ENCODE assay signal across 8 cellular contexts in genomic region chr13:21326155-21327030, GRCh38.
DNase-seq lines count a peak whose midpoint lies in the region; ATAC-seq and TF ChIP-seq lines count a peak whose summit lies in the region.

No MANE protein-coding gene starts in this region.

- H3K36me3 ChIP-seq in PC-9 (ENCODE audit: low read depth) (no peaks in the 10 kb centered on the region), urinary bladder (ENCODE audit: insufficient read depth) (no peaks in the 10 kb centered on the region), Karpas-422 (ENCODE audit: insufficient read depth, low read length) (no peaks in the 10 kb centered on the region)

- H3K9me2 ChIP-seq in PC-9 (ENCODE audit: insufficient read depth) (no peaks in the 10 kb centered on the region), Karpas-422 (replicated peaks; ENCODE audit: insufficient read depth, low read length) (no peaks in the 10 kb centered on the region)

- POLR2A ChIA-PET in PC-9 (lab: Charles Lee; ENCODE audit: unreplicated experiment), result no interaction called here

- H3K4me2 ChIP-seq in PC-9 (peak overlapping the region; percentile 76), Karpas-422 (ENCODE audit: low read depth, low read length, poor library complexity, severe bottlenecking) (no peak overlapping the region)

- no peaks in the 10 kb centered on the region for H3F3A ChIP-seq in PC-9 (ENCODE audit: insufficient read depth, low read depth)

- no peaks in the 10 kb centered on the region for H3K9me3 ChIP-seq in PC-9 (ENCODE audit: insufficient read depth, low read depth)
- no peaks in the 10 kb centered on the region for H3K9me3 ChIP-seq in Karpas-422 (ENCODE audit: low read length)

- H4K20me1 ChIP-seq in PC-9 (ENCODE audit: insufficient read depth) (no peaks in the 10 kb centered on the region), Karpas-422 (ENCODE audit: insufficient read depth, low read depth, low read length) (no peaks in the 10 kb centered on the region)

- H3K4me3 ChIP-seq in PC-9 (peak overlapping the region; percentile 51; the same call in 1 of the 2 replicates), epithelial cell of esophagus (ENCODE audit: low read length) (peak overlapping the region; percentile 46), urinary bladder (ENCODE audit: low read depth, low read length) (peak overlapping the region; percentile 24), Karpas-422 (ENCODE audit: low read length) (no peak overlapping the region)

- 15% methylated on average over 52 of the region's 52 CpGs for WGBS in urinary bladder

- no TSS peak for BruUV-seq in PC-9 (replicated peaks; lab: Mats Ljungman, UMichigan)

- TF ChIP-seq CTCF in PC-9 (conservative IDR thresholded peaks at IDR 0.05), result no peak
- no peak for TF ChIP-seq CTCF in epithelial cell of esophagus (IDR thresholded peaks at IDR 0.05; ENCODE audit: insufficient read depth, low read depth, low read length, missing control alignments)
- no peak for TF ChIP-seq CTCF in mesothelial cell of epicardium (IDR thresholded peaks at IDR 0.05; ENCODE audit: unreplicated experiment)

- intact Hi-C loops in PC-9 (cut with micrococcal nuclease; ENCODE audit: unreplicated experiment), result no loop called here

- ATAC-seq in GM21786 (IDR thresholded peaks at IDR 0.05; ENCODE audit: unreplicated experiment) (no peak), GM18498 (IDR thresholded peaks at IDR 0.05; ENCODE audit: unreplicated experiment) (no peak)

- peaks cover 28% of the 10 kb centered on the region for H3K27me3 Mint-ChIP-seq in mesothelial cell of epicardium (ENCODE audit: low read depth)

- H3K9me3 Mint-ChIP-seq in mesothelial cell of epicardium, result no peaks in the 10 kb centered on the region

- CTCF ChIA-PET in PC-9 (lab: Charles Lee), result interaction anchor here (1.2 kb wide), 1 partner anchor 29 kb away, joined by 3 read pairs; no protein-coding TSS in a partner anchor

- H3K36me3 Mint-ChIP-seq in mesothelial cell of epicardium, result no peaks in the 10 kb centered on the region

- H3K9ac ChIP-seq in Karpas-422 (ENCODE audit: low read length), result no peak overlapping the region

- peaks cover 20% of the 10 kb centered on the region for H3K4me1 Mint-ChIP-seq in mesothelial cell of epicardium

- H3K27ac Mint-ChIP-seq in mesothelial cell of epicardium, result peak overlapping the region; percentile 56

- DNase-seq in DMS53 (lab: John Stamatoyannopoulos, UW) (peak; percentile 75), PC-9 (peak; percentile 52 to 56), epithelial cell of esophagus (ENCODE audit: low read depth) (peak; percentile 65), mesothelial cell of epicardium (ENCODE audit: low spot score in 2 of 2, unreplicated experiment in 2 of 2) (peak in 1 of 2 experiments; percentile 71), Karpas-422 (no peak)

- H3K27me3 ChIP-seq in PC-9 (ENCODE audit: insufficient read depth, low read depth), result no peaks in the 10 kb centered on the region
- no peaks in the 10 kb centered on the region for H3K27me3 ChIP-seq in Karpas-422 (ENCODE audit: low read length)

- H3K79me2 ChIP-seq in PC-9 (ENCODE audit: low read depth) (no peaks in the 10 kb centered on the region), Karpas-422 (ENCODE audit: low read length) (no peaks in the 10 kb centered on the region)

- H3K4me3 Mint-ChIP-seq in mesothelial cell of epicardium, result peak overlapping the region; percentile 71

- H3K27ac ChIP-seq in PC-9, result no peak overlapping the region
- H3K27ac ChIP-seq in urinary bladder (ENCODE audit: low read depth), result no peak overlapping the region
- no peak overlapping the region for H3K27ac ChIP-seq in Karpas-422 (ENCODE audit: low read length)

- H2AFZ ChIP-seq in PC-9 (peak overlapping the region; percentile 77), Karpas-422 (ENCODE audit: low read length) (no peak overlapping the region)

- H3K4me1 ChIP-seq in PC-9 (replicated peaks; ENCODE audit: insufficient read depth), result no peaks in the 10 kb centered on the region
- peaks cover 2% of the 10 kb centered on the region for H3K4me1 ChIP-seq in urinary bladder (ENCODE audit: insufficient read depth)
- peaks cover 21% of the 10 kb centered on the region for H3K4me1 ChIP-seq in Karpas-422 (ENCODE audit: low read length)
